ENCODE assay signal across 8 cellular contexts in genomic region chr15:65862682-65863081, GRCh38. TPM values are rescaled to one million over a fixed set of nuclear protein-coding genes. Genes with fewer than 3 reads are reported as not detected.
A peak's percentile ranks its signal among the peaks of the same experiment; 100 is the strongest.
DNase-seq lines count a peak whose midpoint lies in the region; ATAC-seq and TF ChIP-seq lines count a peak whose summit lies in the region.

No MANE protein-coding gene starts in this region.

- H3K27me3 ChIP-seq in smooth muscle cell (ENCODE audit: low read depth) (no peaks in the 10 kb centered on the region), uterus (no peaks in the 10 kb centered on the region)

- H4K20me1 ChIP-seq in smooth muscle cell (ENCODE audit: low read depth) = no peaks in the 10 kb centered on the region

- H3K9me3 ChIP-seq in HEK293 (ENCODE audit: control insufficient read depth, insufficient read depth, low read depth, low read length) (no peaks in the 10 kb centered on the region), smooth muscle cell (replicated peaks; ENCODE audit: low read depth) (no peaks in the 10 kb centered on the region), uterus (no peaks in the 10 kb centered on the region)

- H3K4me1 Mint-ChIP-seq in activated CD8-positive, alpha-beta T cell treated with anti-CD3 and anti-CD28 coated beads, Interleukin-2, amount 10 ng/mL, durations not matched to agents 7 days and 5 days (ENCODE audit: low read depth) = peaks cover 10% of the 10 kb centered on the region

- intact Hi-C loops in uterus (cut with DNase I; ENCODE audit: low total_unique reads) = no loop called here

- no peak overlapping the region for H3K4me3 Mint-ChIP-seq in activated CD8-positive, alpha-beta T cell treated with anti-CD3 and anti-CD28 coated beads, Interleukin-2, amount 10 ng/mL, durations not matched to agents 7 days and 5 days

- H3K4me2 ChIP-seq in smooth muscle cell = no peak overlapping the region

- no peak overlapping the region for H3K27ac Mint-ChIP-seq in activated CD8-positive, alpha-beta T cell treated with anti-CD3 and anti-CD28 coated beads, Interleukin-2, amount 10 ng/mL, durations not matched to agents 7 days and 5 days

- no peaks in the 10 kb centered on the region for H3K9me3 Mint-ChIP-seq in activated CD8-positive, alpha-beta T cell treated with anti-CD3 and anti-CD28 coated beads, Interleukin-2, amount 10 ng/mL, durations not matched to agents 7 days and 5 days (ENCODE audit: insufficient read depth)

- H3K27ac ChIP-seq in HEK293 (ENCODE audit: extremely low read depth, low read depth, low read length) = no peak overlapping the region
- H3K27ac ChIP-seq in smooth muscle cell (ENCODE audit: low read depth) = no peak overlapping the region
- no peak overlapping the region for H3K27ac ChIP-seq in uterus

- H3K4me1 ChIP-seq in HEK293 (ENCODE audit: control insufficient read depth, insufficient read depth, low read length) = peaks cover 5% of the 10 kb centered on the region; the same call in 1 of the 2 replicates
- no peaks in the 10 kb centered on the region for H3K4me1 ChIP-seq in smooth muscle cell (ENCODE audit: low read depth)
- no peaks in the 10 kb centered on the region for H3K4me1 ChIP-seq in uterus

- no peak overlapping the region for H3K9ac ChIP-seq in smooth muscle cell (ENCODE audit: low read depth)

- H3K36me3 ChIP-seq in HEK293 (ENCODE audit: control insufficient read depth in 2 of 2, insufficient read depth in 1 of 2, low read length in 2 of 2) = no peaks in the 10 kb centered on the region
- H3K36me3 ChIP-seq in smooth muscle cell (ENCODE audit: low read depth) = no peaks in the 10 kb centered on the region
- no peaks in the 10 kb centered on the region for H3K36me3 ChIP-seq in uterus

- CTCF ChIA-PET in HEK293 (lab: Yijun Ruan, JAX) = interaction anchor here (0.5 to 3.2 kb wide), 34 partner anchors 9 to 703 kb away, joined by 3 to 34 read pairs (median 4); partner anchors contain the start of gene LCTL
- CTCF ChIA-PET in activated CD8-positive, alpha-beta T cell treated with anti-CD3 and anti-CD28 coated beads, Interleukin-2, amount 10 ng/mL, durations not matched to agents 7 days and 5 days (lab: Charles Lee) = interaction anchor here (0.5 to 1.8 kb wide), 34 partner anchors 8 to 267 kb away, joined by 3 to 18 read pairs (median 4); partner anchors contain the start of genes DENND4A and INTS14

- DNase-seq in Caki2 (ENCODE audit: low read depth) = peak; percentile 54
- peak; percentile 97 for DNase-seq in NCI-H82 (lab: John Stamatoyannopoulos, UW)
- peak; percentile 80 for DNase-seq in activated CD8-positive, alpha-beta T cell treated with anti-CD3 and anti-CD28 coated beads, Interleukin-2, amount 10 ng/mL, durations not matched to agents 7 days and 5 days
- peak; percentile 86 for DNase-seq in fibroblast of mammary gland (ENCODE audit: low read depth)
- no peak for DNase-seq in smooth muscle cell (lab: John Stamatoyannopoulos, UW; ENCODE audit: unreplicated experiment)
- DNase-seq in uterus = no peak

- no peak; the same call in 1 of the 2 replicates for TF ChIP-seq CTCF in HEK293 (tag by site-specific recombination; IDR thresholded peaks at IDR 0.05)
- peak; percentile 76 for TF ChIP-seq CTCF in fibroblast of mammary gland (conservative IDR thresholded peaks at IDR 0.05; ENCODE audit: control insufficient read depth, insufficient read depth, low read depth, low read length)
- TF ChIP-seq CTCF in smooth muscle cell (IDR thresholded peaks at IDR 0.05; ENCODE audit: borderline replicate concordance, insufficient read depth, poor library complexity, severe bottlenecking) = peak; percentile 27
- no peak for TF ChIP-seq CTCF in uterus (IDR thresholded peaks at IDR 0.05)

- TF ChIP-seq POLR2A in uterus (IDR thresholded peaks at IDR 0.05) = no peak

- H3K4me3 ChIP-seq in HEK293 (ENCODE audit: low read depth, low read length) (no peak overlapping the region), fibroblast of mammary gland (ENCODE audit: control insufficient read depth, low read depth, low read length) (no peak overlapping the region), smooth muscle cell (no peak overlapping the region), uterus (no peak overlapping the region)

- no peaks in the 10 kb centered on the region for H3F3A ChIP-seq in smooth muscle cell (ENCODE audit: low read depth)

- POLR2A ChIA-PET in HEK293 (lab: Yijun Ruan, JAX) = interaction anchor here (0.5 to 1.1 kb wide), 7 partner anchors 17 to 346 kb away, joined by 3 to 7 read pairs (median 3); partner anchors contain the start of genes DENND4A and INTS14
- POLR2A ChIA-PET in activated CD8-positive, alpha-beta T cell treated with anti-CD3 and anti-CD28 coated beads, Interleukin-2, amount 10 ng/mL, durations not matched to agents 7 days and 5 days (lab: Charles Lee) = interaction anchor here (0.6 to 0.7 kb wide), 2 partner anchors 346 to 1403 kb away, joined by 3 to 4 read pairs; no protein-coding TSS in a partner anchor

- in situ Hi-C loops in Caki2 (cut with HindIII; ENCODE audit: low pct_unique_long_range_greater_than_20kb, low sequenced_read_pairs) = no loop called here

- WGBS in smooth muscle cell (ENCODE audit: low lambda C conversion rate) = 17% methylated on average over 1 of the region's 1 CpG

- peaks cover 6% of the 10 kb centered on the region for H3K27me3 Mint-ChIP-seq in activated CD8-positive, alpha-beta T cell treated with anti-CD3 and anti-CD28 coated beads, Interleukin-2, amount 10 ng/mL, durations not matched to agents 7 days and 5 days (ENCODE audit: low read depth)

- H3K36me3 Mint-ChIP-seq in activated CD8-positive, alpha-beta T cell treated with anti-CD3 and anti-CD28 coated beads, Interleukin-2, amount 10 ng/mL, durations not matched to agents 7 days and 5 days (ENCODE audit: low read depth) = no peaks in the 10 kb centered on the region

- no peak overlapping the region for H2AFZ ChIP-seq in smooth muscle cell (ENCODE audit: low read depth)

- no peaks in the 10 kb centered on the region for H3K79me2 ChIP-seq in smooth muscle cell (ENCODE audit: low read depth)

- ATAC-seq in activated CD8-positive, alpha-beta T cell treated with anti-CD3 and anti-CD28 coated beads, Interleukin-2, amount 10 ng/mL, durations not matched to agents 7 days and 5 days = peak; percentile 96
- no peak for ATAC-seq in HG03025 (IDR thresholded peaks at IDR 0.05; ENCODE audit: low FRiP score, unreplicated experiment)

TF ChIP-seq in HEK293, 187 proteins besides CTCF, POLR2A, EP300 and RAD21 (continues in another document):
- TF ChIP-seq HOXD13 (CRISPR knock-in tag; IDR thresholded peaks at IDR 0.05; ENCODE audit: borderline replicate concordance) = no peak
- no peak for TF ChIP-seq ZNF37A (tag by site-specific recombination; IDR thresholded peaks at IDR 0.05)
- TF ChIP-seq ZNF148 (tag by site-specific recombination; IDR thresholded peaks at IDR 0.05; ENCODE audit: borderline replicate concordance) = no peak
- TF ChIP-seq IKZF3 (tag by site-specific recombination; IDR thresholded peaks at IDR 0.05) = 0 out of 2 replicates have a peak, but pooled peaks have one; percentile 45
- no peak for TF ChIP-seq ZNF629 (tag by site-specific recombination; IDR thresholded peaks at IDR 0.05)
- no peak for TF ChIP-seq ZNF701 (tag by site-specific recombination; IDR thresholded peaks at IDR 0.05)
- TF ChIP-seq ZNF354C (tag by site-specific recombination; IDR thresholded peaks at IDR 0.05; ENCODE audit: borderline replicate concordance, low read depth) = no peak
- TF ChIP-seq ZNF10 (tag by site-specific recombination; IDR thresholded peaks at IDR 0.05) = no peak
- no peak for TF ChIP-seq ZBTB49 (tag by site-specific recombination; IDR thresholded peaks at IDR 0.05; ENCODE audit: low read depth)

RNA-seq across cellular contexts. Expression of gene RAB11A, which starts 6.6 kb away (rescaled TPM):
- total RNA-seq in Caki2 (2014; rRNA removed; shearing (Covaris generic); ENCODE audit: low replicate concordance) = 231 and 296 TPM in 2 replicates
- 100 to 1,000 TPM; 163 to 168 TPM for total RNA-seq in activated CD8-positive, alpha-beta T cell treated with anti-CD3 and anti-CD28 coated beads, Interleukin-2, amount 10 ng/mL, durations not matched to agents 7 days and 5 days
- total RNA-seq in smooth muscle cell (293 and 300 TPM in 2 replicates), uterus (100 to 1,000 TPM in 2 of 4 donors, 10 to 100 TPM in 2; 62.0 to 213 (median 151) TPM)
- 206 and 230 TPM in 2 replicates for polyA plus RNA-seq in smooth muscle cell

Comparison
In these comparisons a context has a peak if more than half of its experiments do, and no peak if none do; other contexts are left out.
1. DNase-seq: peak in Caki2 (single experiment), NCI-H82 (single experiment), activated CD8-positive, alpha-beta T cell treated with anti-CD3 and anti-CD28 coated beads, Interleukin-2, amount 10 ng/mL, durations not matched to agents 7 days and 5 days (single experiment) and fibroblast of mammary gland (single experiment); none in smooth muscle cell (single experiment) and uterus (0 of 2).
2. CTCF ChIP-seq: peak in fibroblast of mammary gland (single experiment) and smooth muscle cell (single experiment); none in HEK293 (single experiment) and uterus (0 of 4).